In the genomic region with DNA sequence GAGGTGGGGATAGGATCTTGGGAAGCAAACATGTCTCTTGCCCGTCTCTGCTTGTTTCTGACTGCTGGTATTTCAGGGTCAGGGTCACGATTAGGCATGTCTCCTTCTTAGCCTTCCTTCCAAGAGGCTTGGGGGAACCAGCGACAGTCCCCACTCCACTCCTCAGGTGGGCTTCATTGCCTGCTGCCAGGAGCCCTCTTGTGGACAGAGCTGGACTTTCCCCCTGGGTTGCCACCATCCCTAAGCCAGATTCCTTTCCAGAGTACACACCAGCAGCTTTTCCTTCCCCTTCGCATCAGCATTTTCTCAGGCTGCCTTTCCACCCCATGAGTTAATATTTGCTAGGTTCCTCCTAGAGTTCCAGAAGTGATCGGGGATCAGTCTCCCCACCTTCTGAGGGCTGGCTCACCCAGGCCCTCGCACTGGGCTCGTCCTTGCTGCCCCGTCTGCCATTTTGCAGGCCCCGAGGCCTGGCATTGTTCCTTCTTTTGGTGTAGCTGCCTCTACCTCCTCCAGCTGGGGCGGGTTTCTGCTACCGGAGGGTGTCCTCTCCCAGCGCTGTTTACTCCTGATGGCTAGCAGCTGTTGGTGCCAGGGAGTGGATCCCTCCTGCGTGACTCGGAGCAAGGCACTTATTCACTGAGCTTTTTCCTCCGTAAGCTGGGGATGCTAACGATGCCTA, we compare ENCODE assay signal across 1 cellular context.
TF ChIP-seq lines count a peak whose summit lies in the region.

No MANE protein-coding gene starts in this region.

TF ChIP-seq in HEK293, 187 proteins besides CTCF, POLR2A, EP300 and RAD21 (continued from another document and continues in another):
- TF ChIP-seq, protein P1, sequence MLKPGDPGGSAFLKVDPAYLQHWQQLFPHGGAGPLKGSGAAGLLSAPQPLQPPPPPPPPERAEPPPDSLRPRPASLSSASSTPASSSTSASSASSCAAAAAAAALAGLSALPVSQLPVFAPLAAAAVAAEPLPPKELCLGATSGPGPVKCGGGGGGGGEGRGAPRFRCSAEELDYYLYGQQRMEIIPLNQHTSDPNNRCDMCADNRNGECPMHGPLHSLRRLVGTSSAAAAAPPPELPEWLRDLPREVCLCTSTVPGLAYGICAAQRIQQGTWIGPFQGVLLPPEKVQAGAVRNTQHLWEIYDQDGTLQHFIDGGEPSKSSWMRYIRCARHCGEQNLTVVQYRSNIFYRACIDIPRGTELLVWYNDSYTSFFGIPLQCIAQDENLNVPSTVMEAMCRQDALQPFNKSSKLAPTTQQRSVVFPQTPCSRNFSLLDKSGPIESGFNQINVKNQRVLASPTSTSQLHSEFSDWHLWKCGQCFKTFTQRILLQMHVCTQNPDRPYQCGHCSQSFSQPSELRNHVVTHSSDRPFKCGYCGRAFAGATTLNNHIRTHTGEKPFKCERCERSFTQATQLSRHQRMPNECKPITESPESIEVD (tag by site-specific recombination; IDR thresholded peaks at IDR 0.05) = no peak
- no peak for TF ChIP-seq ZNF677 (tag by site-specific recombination; IDR thresholded peaks at IDR 0.05)
- TF ChIP-seq ZNF335 (tag by site-specific recombination; conservative IDR thresholded peaks at IDR 0.05) = no peak
- TF ChIP-seq PRDM1 (tag by site-specific recombination; IDR thresholded peaks at IDR 0.05) = peak; percentile 46; the same call in 1 of the 2 replicates
- TF ChIP-seq ZNF394 (tag by site-specific recombination; IDR thresholded peaks at IDR 0.05; ENCODE audit: borderline replicate concordance) = no peak
- TF ChIP-seq ZNF600 (tag by site-specific recombination; IDR thresholded peaks at IDR 0.05) = peak; percentile 61
- peak; percentile 37; the same call in 1 of the 2 replicates for TF ChIP-seq ZNF629 (tag by site-specific recombination; IDR thresholded peaks at IDR 0.05)
- TF ChIP-seq GLI4 (tag by site-specific recombination; IDR thresholded peaks at IDR 0.05) = no peak
- TF ChIP-seq ZNF747 (tag by site-specific recombination; IDR thresholded peaks at IDR 0.05) = no peak
- no peak for TF ChIP-seq ZNF121 (tag by site-specific recombination; IDR thresholded peaks at IDR 0.05)
- no peak for TF ChIP-seq ZNF223 (tag by site-specific recombination; IDR thresholded peaks at IDR 0.05)
- no peak for TF ChIP-seq ZNF596 (tag by site-specific recombination; IDR thresholded peaks at IDR 0.05)
- TF ChIP-seq SP7 (tag by site-specific recombination; IDR thresholded peaks at IDR 0.05) = no peak; the same call in 1 of the 2 replicates
- TF ChIP-seq, protein P2, sequence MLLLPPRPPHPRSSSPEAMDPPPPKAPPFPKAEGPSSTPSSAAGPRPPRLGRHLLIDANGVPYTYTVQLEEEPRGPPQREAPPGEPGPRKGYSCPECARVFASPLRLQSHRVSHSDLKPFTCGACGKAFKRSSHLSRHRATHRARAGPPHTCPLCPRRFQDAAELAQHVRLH (tag by site-specific recombination; IDR thresholded peaks at IDR 0.05) = no peak
- peak; percentile 56; the same call in 1 of the 2 replicates for TF ChIP-seq ZEB2 (tag by site-specific recombination; IDR thresholded peaks at IDR 0.05)
- TF ChIP-seq ZNF624 (tag by site-specific recombination; IDR thresholded peaks at IDR 0.05) = no peak
- TF ChIP-seq SETDB1 (IDR thresholded peaks at IDR 0.05; ENCODE audit: insufficient read length, low read length) = no peak
- TF ChIP-seq ZNF366 (tag by site-specific recombination; conservative IDR thresholded peaks at IDR 0.05) = no peak
- no peak for TF ChIP-seq MYNN (tag by site-specific recombination; IDR thresholded peaks at IDR 0.05; ENCODE audit: borderline replicate concordance)
- TF ChIP-seq FEZF1 (tag by site-specific recombination; IDR thresholded peaks at IDR 0.05) = no peak
- no peak for TF ChIP-seq ZNF324 (tag by site-specific recombination; IDR thresholded peaks at IDR 0.05)
- TF ChIP-seq ZNF664 (tag by site-specific recombination; IDR thresholded peaks at IDR 0.05) = no peak
- no peak for TF ChIP-seq ZNF791 (tag by site-specific recombination; IDR thresholded peaks at IDR 0.05)
- TF ChIP-seq, protein P3, sequence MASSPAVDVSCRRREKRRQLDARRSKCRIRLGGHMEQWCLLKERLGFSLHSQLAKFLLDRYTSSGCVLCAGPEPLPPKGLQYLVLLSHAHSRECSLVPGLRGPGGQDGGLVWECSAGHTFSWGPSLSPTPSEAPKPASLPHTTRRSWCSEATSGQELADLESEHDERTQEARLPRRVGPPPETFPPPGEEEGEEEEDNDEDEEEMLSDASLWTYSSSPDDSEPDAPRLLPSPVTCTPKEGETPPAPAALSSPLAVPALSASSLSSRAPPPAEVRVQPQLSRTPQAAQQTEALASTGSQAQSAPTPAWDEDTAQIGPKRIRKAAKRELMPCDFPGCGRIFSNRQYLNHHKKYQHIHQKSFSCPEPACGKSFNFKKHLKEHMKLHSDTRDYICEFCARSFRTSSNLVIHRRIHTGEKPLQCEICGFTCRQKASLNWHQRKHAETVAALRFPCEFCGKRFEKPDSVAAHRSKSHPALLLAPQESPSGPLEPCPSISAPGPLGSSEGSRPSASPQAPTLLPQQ (tag by site-specific recombination; IDR thresholded peaks at IDR 0.05) = no peak
- no peak for TF ChIP-seq KLF8 (tag by site-specific recombination; IDR thresholded peaks at IDR 0.05)
- TF ChIP-seq ZNF768 (tag by site-specific recombination; IDR thresholded peaks at IDR 0.05) = no peak
- no peak for TF ChIP-seq ZNF571 (tag by site-specific recombination; IDR thresholded peaks at IDR 0.05)
- 0 out of 2 replicates have a peak, but pooled peaks have one; percentile 22 for TF ChIP-seq ZBTB8A (tag by site-specific recombination; IDR thresholded peaks at IDR 0.05)
- TF ChIP-seq ZNF626 (tag by site-specific recombination; IDR thresholded peaks at IDR 0.05) = no peak
- TF ChIP-seq ZNF529 (tag by site-specific recombination; IDR thresholded peaks at IDR 0.05; ENCODE audit: insufficient replicate concordance) = no peak
- peak; percentile 49; the same call in 1 of the 2 replicates for TF ChIP-seq ZFP37 (tag by site-specific recombination; IDR thresholded peaks at IDR 0.05)
- TF ChIP-seq ZNF707 (tag by site-specific recombination; IDR thresholded peaks at IDR 0.05) = no peak
- no peak for TF ChIP-seq ZSCAN23 (tag by site-specific recombination; IDR thresholded peaks at IDR 0.05)
- TF ChIP-seq, protein P4, sequence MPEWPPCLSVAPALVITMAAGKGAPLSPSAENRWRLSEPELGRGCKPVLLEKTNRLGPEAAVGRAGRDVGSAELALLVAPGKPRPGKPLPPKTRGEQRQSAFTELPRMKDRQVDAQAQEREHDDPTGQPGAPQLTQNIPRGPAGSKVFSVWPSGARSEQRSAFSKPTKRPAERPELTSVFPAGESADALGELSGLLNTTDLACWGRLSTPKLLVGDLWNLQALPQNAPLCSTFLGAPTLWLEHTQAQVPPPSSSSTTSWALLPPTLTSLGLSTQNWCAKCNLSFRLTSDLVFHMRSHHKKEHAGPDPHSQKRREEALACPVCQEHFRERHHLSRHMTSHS (tag by site-specific recombination; IDR thresholded peaks at IDR 0.05) = no peak
- peak; percentile 93 for TF ChIP-seq SCRT2 (tag by site-specific recombination; IDR thresholded peaks at IDR 0.05)
- TF ChIP-seq ZNF48 (tag by site-specific recombination; IDR thresholded peaks at IDR 0.05) = no peak
- no peak for TF ChIP-seq ZNF837 (tag by site-specific recombination; IDR thresholded peaks at IDR 0.05)
- TF ChIP-seq ZNF23 (tag by site-specific recombination; IDR thresholded peaks at IDR 0.05; ENCODE audit: borderline replicate concordance) = no peak
- no peak for TF ChIP-seq HOXC10 (CRISPR knock-in tag; IDR thresholded peaks at IDR 0.05)
- no peak for TF ChIP-seq ZNF19 (tag by site-specific recombination; IDR thresholded peaks at IDR 0.05; ENCODE audit: low read depth)
- no peak for TF ChIP-seq ZNF610 (tag by site-specific recombination; IDR thresholded peaks at IDR 0.05; ENCODE audit: borderline replicate concordance)
- TF ChIP-seq ZNF530 (tag by site-specific recombination; IDR thresholded peaks at IDR 0.05; ENCODE audit: low read depth) = no peak
- TF ChIP-seq, protein P5, sequence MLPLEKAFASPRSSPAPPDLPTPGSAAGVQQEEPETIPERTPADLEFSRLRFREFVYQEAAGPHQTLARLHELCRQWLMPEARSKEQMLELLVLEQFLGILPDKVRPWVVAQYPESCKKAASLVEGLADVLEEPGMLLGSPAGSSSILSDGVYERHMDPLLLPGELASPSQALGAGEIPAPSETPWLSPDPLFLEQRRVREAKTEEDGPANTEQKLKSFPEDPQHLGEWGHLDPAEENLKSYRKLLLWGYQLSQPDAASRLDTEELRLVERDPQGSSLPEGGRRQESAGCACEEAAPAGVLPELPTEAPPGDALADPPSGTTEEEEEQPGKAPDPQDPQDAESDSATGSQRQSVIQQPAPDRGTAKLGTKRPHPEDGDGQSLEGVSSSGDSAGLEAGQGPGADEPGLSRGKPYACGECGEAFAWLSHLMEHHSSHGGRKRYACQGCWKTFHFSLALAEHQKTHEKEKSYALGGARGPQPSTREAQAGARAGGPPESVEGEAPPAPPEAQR (tag by site-specific recombination; IDR thresholded peaks at IDR 0.05) = no peak
- no peak for TF ChIP-seq REPIN1 (tag by site-specific recombination; IDR thresholded peaks at IDR 0.05; ENCODE audit: low read depth)
- TF ChIP-seq ZNF558 (tag by site-specific recombination; IDR thresholded peaks at IDR 0.05) = no peak
- TF ChIP-seq, protein P6, sequence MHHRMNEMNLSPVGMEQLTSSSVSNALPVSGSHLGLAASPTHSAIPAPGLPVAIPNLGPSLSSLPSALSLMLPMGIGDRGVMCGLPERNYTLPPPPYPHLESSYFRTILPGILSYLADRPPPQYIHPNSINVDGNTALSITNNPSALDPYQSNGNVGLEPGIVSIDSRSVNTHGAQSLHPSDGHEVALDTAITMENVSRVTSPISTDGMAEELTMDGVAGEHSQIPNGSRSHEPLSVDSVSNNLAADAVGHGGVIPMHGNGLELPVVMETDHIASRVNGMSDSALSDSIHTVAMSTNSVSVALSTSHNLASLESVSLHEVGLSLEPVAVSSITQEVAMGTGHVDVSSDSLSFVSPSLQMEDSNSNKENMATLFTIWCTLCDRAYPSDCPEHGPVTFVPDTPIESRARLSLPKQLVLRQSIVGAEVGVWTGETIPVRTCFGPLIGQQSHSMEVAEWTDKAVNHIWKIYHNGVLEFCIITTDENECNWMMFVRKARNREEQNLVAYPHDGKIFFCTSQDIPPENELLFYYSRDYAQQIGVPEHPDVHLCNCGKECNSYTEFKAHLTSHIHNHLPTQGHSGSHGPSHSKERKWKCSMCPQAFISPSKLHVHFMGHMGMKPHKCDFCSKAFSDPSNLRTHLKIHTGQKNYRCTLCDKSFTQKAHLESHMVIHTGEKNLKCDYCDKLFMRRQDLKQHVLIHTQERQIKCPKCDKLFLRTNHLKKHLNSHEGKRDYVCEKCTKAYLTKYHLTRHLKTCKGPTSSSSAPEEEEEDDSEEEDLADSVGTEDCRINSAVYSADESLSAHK (tag by site-specific recombination; IDR thresholded peaks at IDR 0.05) = no peak
- no peak for TF ChIP-seq ZFP69B (tag by site-specific recombination; IDR thresholded peaks at IDR 0.05)
- TF ChIP-seq, protein P7, sequence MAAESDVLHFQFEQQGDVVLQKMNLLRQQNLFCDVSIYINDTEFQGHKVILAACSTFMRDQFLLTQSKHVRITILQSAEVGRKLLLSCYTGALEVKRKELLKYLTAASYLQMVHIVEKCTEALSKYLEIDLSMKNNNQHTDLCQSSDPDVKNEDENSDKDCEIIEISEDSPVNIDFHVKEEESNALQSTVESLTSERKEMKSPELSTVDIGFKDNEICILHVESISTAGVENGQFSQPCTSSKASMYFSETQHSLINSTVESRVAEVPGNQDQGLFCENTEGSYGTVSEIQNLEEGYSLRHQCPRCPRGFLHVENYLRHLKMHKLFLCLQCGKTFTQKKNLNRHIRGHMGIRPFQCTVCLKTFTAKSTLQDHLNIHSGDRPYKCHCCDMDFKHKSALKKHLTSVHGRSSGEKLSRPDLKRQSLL (tag by site-specific recombination; IDR thresholded peaks at IDR 0.05) = no peak
- TF ChIP-seq ZNF521 (tag by site-specific recombination; IDR thresholded peaks at IDR 0.05) = no peak
- TF ChIP-seq HOXD13 (CRISPR knock-in tag; IDR thresholded peaks at IDR 0.05; ENCODE audit: borderline replicate concordance) = no peak
- no peak for TF ChIP-seq KLF9 (tag by site-specific recombination; IDR thresholded peaks at IDR 0.05; ENCODE audit: low read depth)
- TF ChIP-seq ZNF169 (tag by site-specific recombination; IDR thresholded peaks at IDR 0.05) = no peak
- no peak for TF ChIP-seq ZNF140 (tag by site-specific recombination; IDR thresholded peaks at IDR 0.05)
- no peak for TF ChIP-seq KLF7 (tag by site-specific recombination; IDR thresholded peaks at IDR 0.05; ENCODE audit: borderline replicate concordance)
- TF ChIP-seq ZNF16 (tag by site-specific recombination; IDR thresholded peaks at IDR 0.05; ENCODE audit: low read depth) = no peak
- TF ChIP-seq ZNF155 (tag by site-specific recombination; IDR thresholded peaks at IDR 0.05) = no peak
- TF ChIP-seq OSR2 (tag by site-specific recombination; IDR thresholded peaks at IDR 0.05) = no peak
- TF ChIP-seq, protein P8, sequence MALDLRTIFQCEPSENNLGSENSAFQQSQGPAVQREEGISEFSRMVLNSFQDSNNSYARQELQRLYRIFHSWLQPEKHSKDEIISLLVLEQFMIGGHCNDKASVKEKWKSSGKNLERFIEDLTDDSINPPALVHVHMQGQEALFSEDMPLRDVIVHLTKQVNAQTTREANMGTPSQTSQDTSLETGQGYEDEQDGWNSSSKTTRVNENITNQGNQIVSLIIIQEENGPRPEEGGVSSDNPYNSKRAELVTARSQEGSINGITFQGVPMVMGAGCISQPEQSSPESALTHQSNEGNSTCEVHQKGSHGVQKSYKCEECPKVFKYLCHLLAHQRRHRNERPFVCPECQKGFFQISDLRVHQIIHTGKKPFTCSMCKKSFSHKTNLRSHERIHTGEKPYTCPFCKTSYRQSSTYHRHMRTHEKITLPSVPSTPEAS (tag by site-specific recombination; IDR thresholded peaks at IDR 0.05) = no peak
- no peak for TF ChIP-seq BCL11B (tag by site-specific recombination; IDR thresholded peaks at IDR 0.05; ENCODE audit: low read depth)
- no peak for TF ChIP-seq RBAK (tag by site-specific recombination; IDR thresholded peaks at IDR 0.05)
- TF ChIP-seq, protein P9, sequence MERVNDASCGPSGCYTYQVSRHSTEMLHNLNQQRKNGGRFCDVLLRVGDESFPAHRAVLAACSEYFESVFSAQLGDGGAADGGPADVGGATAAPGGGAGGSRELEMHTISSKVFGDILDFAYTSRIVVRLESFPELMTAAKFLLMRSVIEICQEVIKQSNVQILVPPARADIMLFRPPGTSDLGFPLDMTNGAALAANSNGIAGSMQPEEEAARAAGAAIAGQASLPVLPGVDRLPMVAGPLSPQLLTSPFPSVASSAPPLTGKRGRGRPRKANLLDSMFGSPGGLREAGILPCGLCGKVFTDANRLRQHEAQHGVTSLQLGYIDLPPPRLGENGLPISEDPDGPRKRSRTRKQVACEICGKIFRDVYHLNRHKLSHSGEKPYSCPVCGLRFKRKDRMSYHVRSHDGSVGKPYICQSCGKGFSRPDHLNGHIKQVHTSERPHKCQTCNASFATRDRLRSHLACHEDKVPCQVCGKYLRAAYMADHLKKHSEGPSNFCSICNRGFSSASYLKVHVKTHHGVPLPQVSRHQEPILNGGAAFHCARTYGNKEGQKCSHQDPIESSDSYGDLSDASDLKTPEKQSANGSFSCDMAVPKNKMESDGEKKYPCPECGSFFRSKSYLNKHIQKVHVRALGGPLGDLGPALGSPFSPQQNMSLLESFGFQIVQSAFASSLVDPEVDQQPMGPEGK (tag by site-specific recombination; IDR thresholded peaks at IDR 0.05) = no peak
- TF ChIP-seq ZNF777 (tag by site-specific recombination; IDR thresholded peaks at IDR 0.05; ENCODE audit: borderline replicate concordance) = no peak
- no peak for TF ChIP-seq ZNF623 (tag by site-specific recombination; IDR thresholded peaks at IDR 0.05)
